In the genomic region with DNA sequence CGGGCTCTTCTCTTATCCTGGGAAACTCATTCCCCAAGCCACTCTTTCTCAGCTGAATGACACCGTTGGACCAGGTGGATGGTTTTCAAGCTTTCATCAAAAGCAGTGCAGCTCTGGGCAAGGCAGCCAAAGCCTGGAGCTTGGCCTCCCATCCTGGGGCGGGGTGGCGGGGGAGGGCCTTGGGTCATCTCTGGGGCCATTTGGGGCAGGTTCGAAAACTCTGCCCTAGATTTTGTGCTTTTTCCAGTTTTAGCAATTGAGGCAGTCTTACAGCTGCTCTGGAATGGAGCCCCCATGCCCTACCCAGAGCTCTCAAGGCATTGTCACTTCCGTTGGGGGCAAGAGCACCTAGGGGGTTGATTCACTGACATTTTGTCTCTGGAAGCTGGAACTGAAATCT, we compare ENCODE assay signal across 15 cellular contexts. TPM values are rescaled to one million over a fixed set of nuclear protein-coding genes. Genes with fewer than 3 reads are reported as not detected.
A peak's percentile ranks its signal among the peaks of the same experiment; 100 is the strongest.
DNase-seq lines count a peak whose midpoint lies in the region; ATAC-seq, FAIRE-seq and TF ChIP-seq lines count a peak whose summit lies in the region.
"Had no signal": no experiment of that assay in that cellular context is flagged by ENCODE, and none has a peak within 500 bp of the region (broad histone marks: within the 10 kb centered on the region; RNA-seq: fewer than 3 reads in every experiment).

No MANE protein-coding gene starts in this region.

- TF ChIP-seq CTCF in A549 (IDR thresholded peaks at IDR 0.05) (no peak), nephron progenitor cell (IDR thresholded peaks at IDR 0.05) (no peak)

- H4K20me1 ChIP-seq in GM23248 (ENCODE audit: insufficient read depth): no peaks in the 10 kb centered on the region; the same call in 1 of the 2 replicates

- no peak overlapping the region for H3K4me3 Mint-ChIP-seq in effector memory CD8-positive, alpha-beta T cell
- no peak overlapping the region for H3K4me3 Mint-ChIP-seq in nephron progenitor cell
- H3K4me3 Mint-ChIP-seq: activated naive CD8-positive, alpha-beta T cell treated with anti-CD3 and anti-CD28 coated beads, Interleukin-2, amount 10 ng/mL, durations not matched to agents 7 days and 5 days had no signal

- no peaks in the 10 kb centered on the region for H3K27me3 ChIP-seq in GM23248 (replicated peaks; ENCODE audit: insufficient read depth)
- no peaks in the 10 kb centered on the region for H3K27me3 ChIP-seq in SJCRH30

- in situ Hi-C loops in GM23248 (cut with MboI): no loop called here

- DNase-seq in A549 (ENCODE audit: low read depth in 1 of 2, low spot score in 1 of 2) (no peak), GM23248 (no peak), nephron progenitor cell (no peak), SJCRH30 (no peak), NCI-H2081 treated with DMSO at 0.1 percent for 48 hours (lab: John Stamatoyannopoulos, UW) (no peak)
- DNase-seq in effector memory CD8-positive, alpha-beta T cell: no peak
- no peak for DNase-seq in activated T-cell treated with anti-CD3 and anti-CD28 coated beads, Interleukin-2, amount 50 U/mL, for 1 hour
- DNase-seq: activated naive CD8-positive, alpha-beta T cell treated with anti-CD3 and anti-CD28 coated beads, Interleukin-2, amount 10 ng/mL, durations not matched to agents 7 days and 5 days; cortex of kidney; foreskin melanocyte; occipital lobe; OCI-M1; T-helper 9 cell had no signal

- peak overlapping the region; percentile 46 to 70; a peak in 5 of 6 replicates for H3K27ac ChIP-seq in A549
- peak overlapping the region; percentile 78 for H3K27ac ChIP-seq in GM23248
- no peak overlapping the region for H3K27ac ChIP-seq in SJCRH30
- H3K27ac ChIP-seq: C4-2B had no signal

- TF ChIP-seq RAD21 in A549 (conservative IDR thresholded peaks at IDR 0.05 in 1 of 2, IDR thresholded peaks at IDR 0.05 in 1 of 2): no peak

- H3K4me2 ChIP-seq in A549 (peak overlapping the region; percentile 45), GM23248 (ENCODE audit: unreplicated experiment) (peak overlapping the region; percentile 25)

- FAIRE-seq in A549 (lab: Jason Lieb, UNC): no peak

- H3K9me3 ChIP-seq in A549 (no peaks in the 10 kb centered on the region), GM23248 (ENCODE audit: low read depth) (no peaks in the 10 kb centered on the region), SJCRH30 (replicated peaks) (peaks cover 7% of the 10 kb centered on the region; the same call in 1 of the 2 replicates)

- H3K4me3 ChIP-seq in A549: no peak overlapping the region
- no peak overlapping the region for H3K4me3 ChIP-seq in GM23248
- no peak overlapping the region for H3K4me3 ChIP-seq in SJCRH30

- H3K36me3 ChIP-seq in GM23248 (ENCODE audit: low read depth) (no peaks in the 10 kb centered on the region), SJCRH30 (peaks cover 29% of the 10 kb centered on the region)

- ATAC-seq in A549: no peak
- no peak for ATAC-seq in effector memory CD8-positive, alpha-beta T cell (replicated peaks)
- no peak for ATAC-seq in GM18519 (IDR thresholded peaks at IDR 0.05; ENCODE audit: low FRiP score, unreplicated experiment)

- no peaks in the 10 kb centered on the region for H3K27me3 Mint-ChIP-seq in effector memory CD8-positive, alpha-beta T cell
- H3K27me3 Mint-ChIP-seq in nephron progenitor cell (ENCODE audit: low read depth, poor library complexity): peaks cover 5% of the 10 kb centered on the region
- H3K27me3 Mint-ChIP-seq: activated naive CD8-positive, alpha-beta T cell treated with anti-CD3 and anti-CD28 coated beads, Interleukin-2, amount 10 ng/mL, durations not matched to agents 7 days and 5 days had no signal

- H3K9me3 Mint-ChIP-seq in effector memory CD8-positive, alpha-beta T cell: no peaks in the 10 kb centered on the region
- peaks cover 17% of the 10 kb centered on the region for H3K9me3 Mint-ChIP-seq in nephron progenitor cell
- H3K9me3 Mint-ChIP-seq: activated naive CD8-positive, alpha-beta T cell treated with anti-CD3 and anti-CD28 coated beads, Interleukin-2, amount 10 ng/mL, durations not matched to agents 7 days and 5 days had no signal

- peaks cover 100% of the 10 kb centered on the region for H3K79me2 ChIP-seq in GM23248 (ENCODE audit: insufficient read depth)

- H3K4me1 Mint-ChIP-seq in effector memory CD8-positive, alpha-beta T cell (ENCODE audit: low read depth in 2 of 2): peaks cover 47 to 63% of the 10 kb centered on the region in 2 donors
- H3K4me1 Mint-ChIP-seq in nephron progenitor cell: peaks cover 73% of the 10 kb centered on the region

- no peak for TF ChIP-seq EP300 in A549 (IDR thresholded peaks at IDR 0.05)

- peak overlapping the region; percentile 63 to 90 for H3K27ac Mint-ChIP-seq in effector memory CD8-positive, alpha-beta T cell
- H3K27ac Mint-ChIP-seq in nephron progenitor cell: peak overlapping the region; percentile 72
- H3K27ac Mint-ChIP-seq: activated naive CD8-positive, alpha-beta T cell treated with anti-CD3 and anti-CD28 coated beads, Interleukin-2, amount 10 ng/mL, durations not matched to agents 7 days and 5 days had no signal

- H2AFZ ChIP-seq in GM23248: no peak overlapping the region

- WGBS in A549 (ENCODE audit: missing lambda C conversion rate): 83% methylated on average over 6 of the region's 6 CpGs
- WGBS in GM23248 (ENCODE audit: low coverage in 1 of 2, low lambda C conversion rate in 2 of 2, missing lambda C conversion rate in 2 of 2), 2 experiments: 62 to 64% methylated on average over 6 of the region's 6 CpGs

- CTCF ChIA-PET in A549 (lab: Yijun Ruan, JAX): interaction anchor here (0.6 to 1.4 kb wide), 8 partner anchors 16 to 257 kb away, joined by 3 to 4 read pairs (median 3); no protein-coding TSS in a partner anchor

- peak overlapping the region; percentile 61 for H3K9ac ChIP-seq in GM23248

- no peak for TF ChIP-seq POLR2A in A549 (IDR thresholded peaks at IDR 0.05; ENCODE audit: low read length)

- H3K4me1 ChIP-seq in A549: peaks cover 92% of the 10 kb centered on the region
- H3K4me1 ChIP-seq in GM23248 (ENCODE audit: insufficient read depth): peaks cover 64% of the 10 kb centered on the region
- no peaks in the 10 kb centered on the region for H3K4me1 ChIP-seq in SJCRH30

- H3F3A ChIP-seq in GM23248 (ENCODE audit: insufficient read depth): peaks cover 28% of the 10 kb centered on the region

- no peaks in the 10 kb centered on the region for H3K9me2 ChIP-seq in GM23248 (ENCODE audit: insufficient read depth)

- peaks cover 6% of the 10 kb centered on the region for H3K36me3 Mint-ChIP-seq in effector memory CD8-positive, alpha-beta T cell (ENCODE audit: insufficient read depth)
- peaks cover 32% of the 10 kb centered on the region for H3K36me3 Mint-ChIP-seq in nephron progenitor cell (ENCODE audit: low read depth)

- POLR2A ChIA-PET in A549 (lab: Yijun Ruan, JAX): no interaction called here

TF ChIP-seq in A549, 52 proteins besides CTCF, POLR2A, EP300 and RAD21:
- no peak for TF ChIP-seq FOXS1 (CRISPR knock-in tag; IDR thresholded peaks at IDR 0.05)
- no peak for TF ChIP-seq CHD4 (IDR thresholded peaks at IDR 0.05; ENCODE audit: borderline replicate concordance)
- no peak for TF ChIP-seq HOXA7 (CRISPR knock-in tag; IDR thresholded peaks at IDR 0.05)
- no peak for TF ChIP-seq ZFP36 (IDR thresholded peaks at IDR 0.05; ENCODE audit: borderline replicate concordance, partially characterized antibody)

RNA-seq across cellular contexts. Expression of a gene that starts 9.1 kb away (rescaled TPM):
- polyA plus RNA-seq in A549 (2011; rRNA removed) (147 and 200 TPM in 2 replicates), A549 (2017; fragmentation: RNase III; extraction: RNeasy Plus Mini Kit Qiagen cat#74134 plus additional on column Dnase treatment) (192 to 240 TPM (median 228 TPM) in 3 replicates), GM23248 (2016; fragmentation: Nextera tagmentation; extraction: Ambion mirVana) (68.4 and 73.5 TPM in 2 replicates)
- 170 and 183 TPM in 2 replicates for polyA plus RNA-seq in A549 (2012; cell fraction: cytosol; rRNA removed)
- 347 and 385 TPM in 2 replicates for polyA plus RNA-seq in A549 (2012; cell fraction: nucleus; rRNA removed)
- 215 and 250 TPM in 2 replicates for polyA minus RNA-seq in A549 (2011; rRNA and poly(A)+ RNA removed)
- 292 TPM in 2 replicates for total RNA-seq in GM23248 (2014; rRNA removed; shearing (Covaris generic))
- total RNA-seq in SJCRH30 (2014; rRNA removed; shearing (Covaris generic)): 312 and 334 TPM in 2 replicates
